1 cellular context compared by ENCODE assay signal in genomic region chr16:50316102-50316847, GRCh38.
TF ChIP-seq lines count a peak whose summit lies in the region.

No MANE protein-coding gene starts in this region.

TF ChIP-seq in SK-N-SH, 30 proteins besides CTCF, POLR2A, EP300 and RAD21 (continued from another document):
- TF ChIP-seq FOSL2 (IDR thresholded peaks at IDR 0.05; ENCODE audit: borderline replicate concordance, low read depth) (no peak), USF2 (IDR thresholded peaks at IDR 0.05; ENCODE audit: borderline replicate concordance, low read depth, low read length) (no peak), MXI1 (IDR thresholded peaks at IDR 0.05; ENCODE audit: low read depth, low read length) (no peak), EZH2phosphoT487 (IDR thresholded peaks at IDR 0.05; ENCODE audit: borderline replicate concordance, low read depth) (no peak), ZBTB33 (IDR thresholded peaks at IDR 0.05; ENCODE audit: borderline replicate concordance, low read depth) (no peak), TEAD4 (IDR thresholded peaks at IDR 0.05; ENCODE audit: borderline replicate concordance, insufficient read depth) (no peak), JUND (IDR thresholded peaks at IDR 0.05) (no peak), RCOR1 (IDR thresholded peaks at IDR 0.05; ENCODE audit: low read length) (no peak), SIN3A (IDR thresholded peaks at IDR 0.05; ENCODE audit: borderline replicate concordance, low read depth, low read length) (no peak), GATA2 (CRISPR knock-in tag; IDR thresholded peaks at IDR 0.05) (no peak), RFX5 (IDR thresholded peaks at IDR 0.05; ENCODE audit: low read length) (no peak)
